14 cellular contexts compared by ENCODE assay signal in the genomic region with DNA sequence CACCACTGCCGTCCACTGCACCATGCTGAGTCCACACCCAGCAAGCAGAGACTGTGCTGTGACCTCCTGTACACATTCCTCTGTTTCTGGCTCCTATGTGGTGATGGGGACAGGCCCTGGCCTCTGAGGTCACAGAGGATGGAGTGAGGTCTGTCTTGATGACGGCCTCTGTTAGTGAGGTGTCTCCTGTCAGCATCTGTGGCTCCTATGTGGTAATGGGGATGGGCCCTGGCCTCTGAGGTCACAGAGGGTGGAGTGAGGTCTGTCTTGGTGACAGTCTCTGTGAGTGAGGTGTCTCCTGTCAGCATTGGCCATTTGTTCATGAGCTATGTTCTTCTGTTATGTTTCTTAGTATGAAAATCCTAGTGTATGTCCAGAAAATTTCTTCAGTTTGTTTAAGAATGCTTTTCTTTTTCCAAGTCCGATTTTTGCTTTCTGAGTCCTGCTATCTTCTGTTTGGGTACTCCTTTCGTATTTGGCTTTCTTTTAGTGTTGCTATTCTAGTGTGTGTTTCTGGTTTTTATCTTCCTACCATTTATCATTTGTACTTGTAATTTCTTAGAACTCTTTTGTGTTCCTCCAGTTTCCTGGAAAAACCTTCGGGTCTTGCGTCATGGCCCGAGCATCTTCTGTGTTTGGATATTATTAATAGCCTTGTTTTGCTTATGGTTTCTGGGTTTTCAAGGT. TPM values are rescaled to one million over a fixed set of nuclear protein-coding genes. Genes with fewer than 3 reads are reported as not detected.
A peak's percentile ranks its signal among the peaks of the same experiment; 100 is the strongest.
DNase-seq lines count a peak whose midpoint lies in the region; ATAC-seq and TF ChIP-seq lines count a peak whose summit lies in the region.
"Had no signal": no experiment of that assay in that cellular context is flagged by ENCODE, and none has a peak within 500 bp of the region (broad histone marks: within the 10 kb centered on the region; RNA-seq: fewer than 3 reads in every experiment).

No MANE protein-coding gene starts in this region.

- H3K4me3 Mint-ChIP-seq in activated naive CD4-positive, alpha-beta T cell treated with anti-CD3 and anti-CD28 coated beads, Interleukin-2, amount 10 ng/mL, durations not matched to agents 7 days and 5 days = peak overlapping the region; percentile 19
- no peak overlapping the region for H3K4me3 Mint-ChIP-seq in activated naive CD4-positive, alpha-beta T cell treated with anti-CD3 and anti-CD28 coated beads for 36 hours

- no peaks in the 10 kb centered on the region for H3K27me3 ChIP-seq in adrenal gland
- H3K27me3 ChIP-seq in lower lobe of right lung (ENCODE audit: low read depth) = no peaks in the 10 kb centered on the region
- no peaks in the 10 kb centered on the region for H3K27me3 ChIP-seq in tibial nerve

- peaks cover 18% of the 10 kb centered on the region for H3K36me3 Mint-ChIP-seq in activated naive CD4-positive, alpha-beta T cell treated with anti-CD3 and anti-CD28 coated beads, Interleukin-2, amount 10 ng/mL, durations not matched to agents 7 days and 5 days
- peaks cover 12% of the 10 kb centered on the region for H3K36me3 Mint-ChIP-seq in activated naive CD4-positive, alpha-beta T cell treated with anti-CD3 and anti-CD28 coated beads for 36 hours (ENCODE audit: low read depth)

- no peaks in the 10 kb centered on the region for H3K9me3 Mint-ChIP-seq in activated naive CD4-positive, alpha-beta T cell treated with anti-CD3 and anti-CD28 coated beads, Interleukin-2, amount 10 ng/mL, durations not matched to agents 7 days and 5 days
- H3K9me3 Mint-ChIP-seq in activated naive CD4-positive, alpha-beta T cell treated with anti-CD3 and anti-CD28 coated beads for 36 hours = no peaks in the 10 kb centered on the region

- no peaks in the 10 kb centered on the region for H3K27me3 Mint-ChIP-seq in activated naive CD4-positive, alpha-beta T cell treated with anti-CD3 and anti-CD28 coated beads, Interleukin-2, amount 10 ng/mL, durations not matched to agents 7 days and 5 days
- no peaks in the 10 kb centered on the region for H3K27me3 Mint-ChIP-seq in activated naive CD4-positive, alpha-beta T cell treated with anti-CD3 and anti-CD28 coated beads for 36 hours (ENCODE audit: low read depth)

- WGBS in adrenal gland, 4 donors = 20 to 28% (median 22%) methylated on average over 7 of the region's 7 CpGs
- WGBS in tibial nerve, 2 donors = 70 to 78% methylated on average over 7 of the region's 7 CpGs

- H3K36me3 ChIP-seq in adrenal gland (replicated peaks in 1 of 2) = peaks cover 0 to 17% of the 10 kb centered on the region in 2 donors
- peaks cover 28% of the 10 kb centered on the region for H3K36me3 ChIP-seq in lower lobe of right lung
- peaks cover 0 to 48% (median 0%) of the 10 kb centered on the region in 3 donors for H3K36me3 ChIP-seq in tibial nerve

- TF ChIP-seq EP300 in tibial nerve (IDR thresholded peaks at IDR 0.05) = no peak

- DNase-seq in activated naive CD4-positive, alpha-beta T cell treated with anti-CD3 and anti-CD28 coated beads, Interleukin-2, amount 10 ng/mL, durations not matched to agents 7 days and 5 days = peak; percentile 47
- no peak for DNase-seq in activated naive CD4-positive, alpha-beta T cell treated with anti-CD3 and anti-CD28 coated beads for 36 hours
- DNase-seq in adrenal gland = peak in 6 of 7 donors; percentile 77 to 87 (median 83)
- DNase-seq in lower lobe of right lung = no peak
- DNase-seq in tibial nerve (ENCODE audit: low spot score in 2 of 2) = no peak
- DNase-seq in HK-2 (ENCODE audit: unreplicated experiment) = no peak
- no peak for DNase-seq in NCI-H187 (lab: John Stamatoyannopoulos, UW)
- DNase-seq: AML-193; caudate nucleus; EL; NCI-H1105 treated with DMSO at 0.1 percent for 48 hours; stimulated activated CD4-positive, alpha-beta T cell treated with anti-CD3 and anti-CD28 coated beads, Interleukin-4, amount 100 ng/mL, for 24 hours had no signal

- H3K27ac Mint-ChIP-seq in activated naive CD4-positive, alpha-beta T cell treated with anti-CD3 and anti-CD28 coated beads, Interleukin-2, amount 10 ng/mL, durations not matched to agents 7 days and 5 days = peak overlapping the region; percentile 89
- no peak overlapping the region for H3K27ac Mint-ChIP-seq in activated naive CD4-positive, alpha-beta T cell treated with anti-CD3 and anti-CD28 coated beads for 36 hours

- TF ChIP-seq CTCF in adrenal gland (IDR thresholded peaks at IDR 0.05) (no peak), lower lobe of right lung (IDR thresholded peaks at IDR 0.05) (no peak), tibial nerve (IDR thresholded peaks at IDR 0.05) (no peak)

- H3K4me1 Mint-ChIP-seq in activated naive CD4-positive, alpha-beta T cell treated with anti-CD3 and anti-CD28 coated beads, Interleukin-2, amount 10 ng/mL, durations not matched to agents 7 days and 5 days = peaks cover 44% of the 10 kb centered on the region
- peaks cover 23% of the 10 kb centered on the region for H3K4me1 Mint-ChIP-seq in activated naive CD4-positive, alpha-beta T cell treated with anti-CD3 and anti-CD28 coated beads for 36 hours (ENCODE audit: low read depth)

- intact Hi-C loops in activated naive CD4-positive, alpha-beta T cell treated with anti-CD3 and anti-CD28 coated beads for 36 hours (cut with micrococcal nuclease) = no loop called here
- intact Hi-C loops in adrenal gland (cut with DNase I) = no loop called here
- intact Hi-C loops in lower lobe of right lung (cut with DNase I) = no loop called here

- no peaks in the 10 kb centered on the region for H3K9me3 ChIP-seq in adrenal gland (replicated peaks in 1 of 3)
- H3K9me3 ChIP-seq in lower lobe of right lung = no peaks in the 10 kb centered on the region
- no peaks in the 10 kb centered on the region for H3K9me3 ChIP-seq in tibial nerve

- H3K27ac ChIP-seq in adrenal gland (peak overlapping the region; percentile 56 to 91 (median 70)), lower lobe of right lung (peak overlapping the region; percentile 36), tibial nerve (peak overlapping the region in 3 of 4 donors; percentile 19 to 85 (median 65))

- CTCF ChIA-PET in activated naive CD4-positive, alpha-beta T cell treated with anti-CD3 and anti-CD28 coated beads, Interleukin-2, amount 10 ng/mL, durations not matched to agents 7 days and 5 days (lab: Charles Lee) = no interaction called here
- CTCF ChIA-PET in activated naive CD4-positive, alpha-beta T cell treated with anti-CD3 and anti-CD28 coated beads for 36 hours (lab: Charles Lee) = no interaction called here

- TF ChIP-seq POLR2A in adrenal gland (IDR thresholded peaks at IDR 0.05) = no peak
- TF ChIP-seq POLR2A in tibial nerve (IDR thresholded peaks at IDR 0.05) = no peak

- ATAC-seq in lower lobe of right lung (peak; percentile 29 to 45), GM18907 (IDR thresholded peaks at IDR 0.05; ENCODE audit: unreplicated experiment) (no peak)
- ATAC-seq: SK-N-SH treated with all-trans-retinoic acid at 6 μM for 48 hours had no signal

- H3K4me3 ChIP-seq in adrenal gland (no peak overlapping the region), lower lobe of right lung (no peak overlapping the region), tibial nerve (no peak overlapping the region)

- peaks cover 29 to 40% of the 10 kb centered on the region in 2 donors for H3K4me1 ChIP-seq in adrenal gland (replicated peaks in 1 of 2)
- peaks cover 11% of the 10 kb centered on the region for H3K4me1 ChIP-seq in lower lobe of right lung
- H3K4me1 ChIP-seq in tibial nerve = peaks cover 0 to 9% (median 4%) of the 10 kb centered on the region in 4 donors

RNA-seq across cellular contexts. Expression of a gene that starts 13.4 kb away (rescaled TPM):
- 10 to 100 TPM; 18.7 to 23.0 TPM for total RNA-seq in activated naive CD4-positive, alpha-beta T cell treated with anti-CD3 and anti-CD28 coated beads for 36 hours
- total RNA-seq in adrenal gland = 100 to 1,000 TPM in 6 of 8 donors, 10 to 100 TPM in 2; 60.9 to 216 (median 117) TPM
- polyA plus RNA-seq in adrenal gland = 10 to 100 TPM; 24.5 to 52.8 (median 43.5) TPM
- 23.1 TPM for total RNA-seq in lower lobe of right lung
- 10 to 100 TPM; 49.4 to 69.9 (median 62.8) TPM for total RNA-seq in tibial nerve

RNA-seq across cellular contexts. Expression of a gene that starts 13.5 kb away (rescaled TPM):
- total RNA-seq in activated naive CD4-positive, alpha-beta T cell treated with anti-CD3 and anti-CD28 coated beads for 36 hours = 10 to 100 TPM; 11.3 to 11.7 TPM
- total RNA-seq in adrenal gland (10 to 100 TPM; 19.7 to 57.5 (median 29.6) TPM), lower lobe of right lung (14.9 TPM), tibial nerve (10 to 100 TPM; 33.4 to 45.3 (median 40.6) TPM)
- 10 to 100 TPM in 2 of 3 donors, 1 to 10 TPM in 1; 8.6 to 29.8 (median 25.7) TPM for polyA plus RNA-seq in adrenal gland

Comparison
In these comparisons a context has a peak if more than half of its experiments do, and no peak if none do; other contexts are left out.
1. DNase-seq: peak in activated naive CD4-positive, alpha-beta T cell treated with anti-CD3 and anti-CD28 coated beads, Interleukin-2, amount 10 ng/mL, durations not matched to agents 7 days and 5 days (single experiment) and adrenal gland (6 of 7); none in activated naive CD4-positive, alpha-beta T cell treated with anti-CD3 and anti-CD28 coated beads for 36 hours (single experiment), lower lobe of right lung (single experiment), tibial nerve (0 of 2), HK-2 (single experiment) and NCI-H187 (0 of 2).
2. Peak in every context shown above with its lines, with median percentiles within 50 percentile points of each other: H3K27ac ChIP-seq.